ENCODE assay signal across 15 cellular contexts in genomic region chr2:150639917-150640538, GRCh38.
DNase-seq lines count a peak whose midpoint lies in the region; ATAC-seq and TF ChIP-seq lines count a peak whose summit lies in the region.
"Had no signal": no experiment of that assay in that cellular context is flagged by ENCODE, and none has a peak within 500 bp of the region (broad histone marks: within the 10 kb centered on the region; RNA-seq: fewer than 3 reads in every experiment).

No MANE protein-coding gene starts in this region.

- CTCF ChIA-PET in PC-3 (lab: Charles Lee), result no interaction called here

- H3K79me2 ChIP-seq in DND-41 (ENCODE audit: insufficient read depth, low read length) (no peaks in the 10 kb centered on the region), PC-3 (ENCODE audit: low read length) (no peaks in the 10 kb centered on the region)

- TF ChIP-seq CTCF in DND-41 (IDR thresholded peaks at IDR 0.05; ENCODE audit: borderline replicate concordance, extremely low read depth, low read length, poor library complexity, severe bottlenecking) (no peak), PC-3 (conservative IDR thresholded peaks at IDR 0.05; ENCODE audit: low read depth, low read length) (no peak), fibroblast of villous mesenchyme (IDR thresholded peaks at IDR 0.05; ENCODE audit: insufficient read depth, low read depth, low read length) (no peak)

- ATAC-seq in DND-41 (ENCODE audit: insufficient read depth, low read depth), result no peak
- ATAC-seq in PC-3, result no peak
- ATAC-seq in sciatic nerve, result peak; percentile 64
- ATAC-seq in GM19463 (IDR thresholded peaks at IDR 0.05; ENCODE audit: unreplicated experiment), result no peak
- no peak for ATAC-seq in GM18498 (IDR thresholded peaks at IDR 0.05; ENCODE audit: unreplicated experiment)
- ATAC-seq in HG03196 (IDR thresholded peaks at IDR 0.05; ENCODE audit: unreplicated experiment), result no peak
- ATAC-seq: foreskin keratinocyte had no signal

- H3K27me3 ChIP-seq in DND-41 (ENCODE audit: insufficient read depth, low read length, poor library complexity) (no peaks in the 10 kb centered on the region), PC-3 (ENCODE audit: low read length) (no peaks in the 10 kb centered on the region)
- H3K27me3 ChIP-seq: foreskin keratinocyte had no signal

- H2AFZ ChIP-seq in DND-41 (ENCODE audit: low read depth, low read length), result peak overlapping the region; percentile 33
- H2AFZ ChIP-seq in PC-3 (ENCODE audit: low read length), result 0 out of 2 replicates have a peak overlapping the region, but pooled peaks have one; percentile 7

- no peaks in the 10 kb centered on the region for H3K9me2 ChIP-seq in PC-3 (replicated peaks; ENCODE audit: low read length)

- H4K20me1 ChIP-seq in DND-41 (ENCODE audit: insufficient read depth, low read length) (no peaks in the 10 kb centered on the region), PC-3 (ENCODE audit: low read length) (no peaks in the 10 kb centered on the region)

- H3K4me2 ChIP-seq in DND-41 (ENCODE audit: insufficient read depth, low read length) (no peak overlapping the region), PC-3 (ENCODE audit: low read length) (no peak overlapping the region)

- no peaks in the 10 kb centered on the region for H3K4me1 ChIP-seq in DND-41 (ENCODE audit: insufficient read depth, low read length)
- H3K4me1 ChIP-seq in PC-3 (ENCODE audit: insufficient read depth, low read length), result peaks cover 29% of the 10 kb centered on the region

- no TSS peak for BruUV-seq in PC-3 (replicated peaks; lab: Mats Ljungman, UMichigan)

- H3K27ac ChIP-seq in DND-41 (ENCODE audit: low read length) (no peak overlapping the region), PC-3 (ENCODE audit: low read length) (no peak overlapping the region)
- H3K27ac ChIP-seq: foreskin keratinocyte had no signal

- intact Hi-C loops in PC-3 (cut with micrococcal nuclease), result no loop called here
- intact Hi-C loops in sciatic nerve (cut with DNase I), result no loop called here

- H3K4me3 ChIP-seq in DND-41 (ENCODE audit: low read depth in 1 of 2, low read length in 2 of 2) (no peak overlapping the region), PC-3 (ENCODE audit: low read length) (no peak overlapping the region), fibroblast of villous mesenchyme (ENCODE audit: low read depth, low read length) (peak overlapping the region; percentile 28)

- no peak for DNase-seq in DND-41
- DNase-seq in PC-3, result no peak
- DNase-seq in fibroblast of villous mesenchyme (ENCODE audit: low read depth), result peak; percentile 50
- DNase-seq in sciatic nerve (ENCODE audit: low spot score), result no peak
- DNase-seq in UCSD-AML1 (lab: John Stamatoyannopoulos, UW; ENCODE audit: unreplicated experiment), result no peak
- DNase-seq: activated CD4-positive, alpha-beta T cell treated with anti-CD3 and anti-CD28 coated beads for 1 hour; activated CD8-positive, alpha-beta memory T cell treated with anti-CD3 and anti-CD28 coated beads, Interleukin-2, amount 50 U/mL, for 48 hours; activated naive CD4-positive, alpha-beta T cell treated with anti-CD3 and anti-CD28 coated beads, Interleukin-2, amount 10 ng/mL, durations not matched to agents 7 days and 5 days; effector CD8-positive, alpha-beta T cell; foreskin keratinocyte; nucleus accumbens; stimulated activated CD4-positive, alpha-beta T cell treated with anti-CD3 and anti-CD28 coated beads, Interleukin-15, amount 100 ng/mL, for 24 hours had no signal

- POLR2A ChIA-PET in PC-3 (lab: Charles Lee; ENCODE audit: unreplicated experiment), result no interaction called here

- no peaks in the 10 kb centered on the region for H3K36me3 ChIP-seq in DND-41 (ENCODE audit: insufficient read depth, low read length)
- H3K36me3 ChIP-seq in PC-3 (ENCODE audit: low read depth, low read length), result no peaks in the 10 kb centered on the region

- H3K9ac ChIP-seq in DND-41 (ENCODE audit: low read depth, low read length) (no peak overlapping the region), PC-3 (ENCODE audit: low read length) (no peak overlapping the region)

- H3F3A ChIP-seq in PC-3 (ENCODE audit: low read length, unreplicated experiment), result peaks cover 5% of the 10 kb centered on the region

- no peaks in the 10 kb centered on the region for H3K9me3 ChIP-seq in DND-41 (ENCODE audit: insufficient read depth, low read length, severe bottlenecking)
- no peaks in the 10 kb centered on the region for H3K9me3 ChIP-seq in PC-3 (ENCODE audit: low read length)
